ENCODE assay signal across 31 cellular contexts in genomic region chr4:108365551-108365950, GRCh38.
"Had no signal": no experiment of that assay in that cellular context is flagged by ENCODE, and none has a peak within 500 bp of the region (broad histone marks: within the 10 kb centered on the region; RNA-seq: fewer than 3 reads in every experiment).

No MANE protein-coding gene starts in this region.

- H3K36me3 ChIP-seq: cardiac muscle cell, MG63 had no signal

- H3K27me3 ChIP-seq: cardiac muscle cell had no signal

- H3K27ac ChIP-seq: cardiac muscle cell, PC-9 had no signal

- H3K9me3 ChIP-seq: MG63 had no signal

- H3K4me3 Mint-ChIP-seq: activated CD4-positive, alpha-beta T cell treated with anti-CD3 and anti-CD28 coated beads, Interleukin-2, amount 10 ng/mL, durations not matched to agents 24 days and 14 days; activated CD8-positive, alpha-beta T cell treated with anti-CD3 and anti-CD28 coated beads for 36 hours; activated naive CD8-positive, alpha-beta T cell treated with anti-CD3 and anti-CD28 coated beads for 36 hours; activated T-cell treated with anti-CD3 and anti-CD28 coated beads, Interleukin-2, amount 50 U/mL, for 72 hours; activated T-helper 17 cell treated with anti-CD3 and anti-CD28 coated beads, Interleukin-2, amount 50 U/mL, for 72 hours; central memory CD8-positive, alpha-beta T cell had no signal

- DNase-seq: activated CD4-positive, alpha-beta T cell treated with anti-CD3 and anti-CD28 coated beads, Interleukin-2, amount 10 ng/mL, durations not matched to agents 24 days and 14 days; activated CD4-positive, alpha-beta T cell treated with anti-CD3 and anti-CD28 coated beads, Interleukin-2, amount 50 U/mL, for 4 hours; activated CD8-positive, alpha-beta T cell treated with anti-CD3 and anti-CD28 coated beads for 36 hours; activated effector memory CD4-positive, alpha-beta T cell treated with anti-CD3 and anti-CD28 coated beads, Interleukin-2, amount 50 U/mL, for 16 hours; activated naive CD4-positive, alpha-beta T cell; activated naive CD4-positive, alpha-beta T cell treated with anti-CD3 and anti-CD28 coated beads, Interleukin-2, amount 50 U/mL, for 16 hours; activated naive CD8-positive, alpha-beta T cell treated with anti-CD3 and anti-CD28 coated beads for 36 hours; activated T-cell treated with anti-CD3 and anti-CD28 coated beads, Interleukin-2, amount 50 U/mL, for 1 hour; activated T-cell treated with anti-CD3 and anti-CD28 coated beads, Interleukin-2, amount 50 U/mL, for 72 hours; amniotic stem cell; aorta; Kasumi-1; KBM-7; MG63; NCI-H1048; NCI-H1105 treated with DMSO at 0.1 percent for 48 hours; NCI-H1436; NCI-H1694; NCI-H1930; NCI-H2107; NCI-H226; NCI-H524 treated with DMSO at 0.1 percent for 48 hours; PC-9; Right ventricle myocardium superior; SW 1271; T-helper 1 cell; T-helper 2 cell; T-helper 9 cell had no signal

- H3K36me3 Mint-ChIP-seq: activated naive CD8-positive, alpha-beta T cell treated with anti-CD3 and anti-CD28 coated beads for 36 hours had no signal

- H3K4me3 ChIP-seq: cardiac muscle cell, MG63, PC-9 had no signal

- H2AFZ ChIP-seq: PC-9 had no signal

- H3K27ac Mint-ChIP-seq: activated CD4-positive, alpha-beta T cell treated with anti-CD3 and anti-CD28 coated beads, Interleukin-2, amount 10 ng/mL, durations not matched to agents 24 days and 14 days; activated CD8-positive, alpha-beta T cell treated with anti-CD3 and anti-CD28 coated beads for 36 hours; activated naive CD8-positive, alpha-beta T cell treated with anti-CD3 and anti-CD28 coated beads for 36 hours; activated T-cell treated with anti-CD3 and anti-CD28 coated beads, Interleukin-2, amount 50 U/mL, for 72 hours; activated T-helper 17 cell treated with anti-CD3 and anti-CD28 coated beads, Interleukin-2, amount 50 U/mL, for 72 hours had no signal

- H3K9me3 Mint-ChIP-seq: activated CD4-positive, alpha-beta T cell treated with anti-CD3 and anti-CD28 coated beads, Interleukin-2, amount 10 ng/mL, durations not matched to agents 24 days and 14 days; activated CD8-positive, alpha-beta T cell treated with anti-CD3 and anti-CD28 coated beads for 36 hours; activated naive CD8-positive, alpha-beta T cell treated with anti-CD3 and anti-CD28 coated beads for 36 hours; activated T-cell treated with anti-CD3 and anti-CD28 coated beads, Interleukin-2, amount 50 U/mL, for 72 hours; activated T-helper 17 cell treated with anti-CD3 and anti-CD28 coated beads, Interleukin-2, amount 50 U/mL, for 72 hours; central memory CD8-positive, alpha-beta T cell had no signal

- ATAC-seq: activated CD8-positive, alpha-beta T cell treated with anti-CD3 and anti-CD28 coated beads for 36 hours; activated T-cell treated with anti-CD3 and anti-CD28 coated beads, Interleukin-2, amount 50 U/mL, for 72 hours; activated T-helper 17 cell treated with anti-CD3 and anti-CD28 coated beads, Interleukin-2, amount 50 U/mL, for 72 hours had no signal

- H3K4me2 ChIP-seq: PC-9 had no signal
